ENCODE assay signal across 15 cellular contexts in the genomic region with DNA sequence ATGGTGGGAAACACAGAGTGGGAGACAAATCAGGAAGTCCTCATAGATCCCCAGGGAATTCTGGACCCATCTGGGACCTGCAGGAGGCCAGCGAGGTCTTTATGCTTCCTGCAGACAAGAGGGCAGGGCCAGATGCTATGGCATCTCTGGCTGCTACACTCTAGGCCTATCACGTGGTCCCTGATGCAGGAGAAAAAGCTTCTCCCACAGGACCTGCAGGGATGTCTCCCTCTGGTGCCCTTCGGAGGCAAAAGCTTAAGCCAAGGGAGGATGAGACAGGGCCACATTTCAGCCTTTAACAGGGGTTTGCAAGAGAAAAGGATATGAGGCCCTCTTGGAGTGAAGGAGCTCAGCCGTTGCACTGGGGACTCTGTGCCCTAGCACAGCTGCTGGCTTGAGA.
DNase-seq lines count a peak whose midpoint lies in the region; ATAC-seq, FAIRE-seq and TF ChIP-seq lines count a peak whose summit lies in the region.
"Had no signal": no experiment of that assay in that cellular context is flagged by ENCODE, and none has a peak within 500 bp of the region (broad histone marks: within the 10 kb centered on the region; RNA-seq: fewer than 3 reads in every experiment).

No MANE protein-coding gene starts in this region.

- H4K91ac ChIP-seq in H9 (ENCODE audit: insufficient read length, low read depth, low read length) = no peak overlapping the region

- H3K27me3 ChIP-seq in BJ (ENCODE audit: control insufficient read depth, insufficient read depth, low read length) (no peaks in the 10 kb centered on the region), H9 (ENCODE audit: insufficient read depth, low read length) (peaks cover 2% of the 10 kb centered on the region), keratinocyte (ENCODE audit: control insufficient read depth, extremely low read depth, insufficient read depth, low read length) (no peaks in the 10 kb centered on the region)
- H3K27me3 ChIP-seq: brain microvascular endothelial cell, right atrium auricular region had no signal

- no peak overlapping the region for H3T11ph ChIP-seq in H9 (ENCODE audit: low read length)

- H4K5ac ChIP-seq in H9 (ENCODE audit: insufficient read length, low read depth, low read length) = no peak overlapping the region

- no peak overlapping the region for H4K8ac ChIP-seq in H9 (replicated peaks; ENCODE audit: insufficient read length, low read depth, low read length)

- H3K36me3 ChIP-seq in BJ (ENCODE audit: control insufficient read depth, insufficient read depth, low read length) = no peaks in the 10 kb centered on the region
- no peaks in the 10 kb centered on the region for H3K36me3 ChIP-seq in keratinocyte (ENCODE audit: control insufficient read depth in 2 of 2, extremely low read depth in 1 of 2, insufficient read depth in 2 of 2, low read length in 2 of 2)
- H3K36me3 ChIP-seq: brain microvascular endothelial cell, right atrium auricular region had no signal

- no peak overlapping the region for H3K4me2 ChIP-seq in H9 (ENCODE audit: insufficient read depth, insufficient read length, low read length)
- no peak overlapping the region for H3K4me2 ChIP-seq in keratinocyte (ENCODE audit: control insufficient read depth, extremely low read depth, insufficient read depth, low read depth, low read length)

- no peaks in the 10 kb centered on the region; a peak in 1 of 5 replicates for H3K9me3 Mint-ChIP-seq in H9
- no peaks in the 10 kb centered on the region for H3K9me3 Mint-ChIP-seq in activated T-cell treated with anti-CD3 and anti-CD28 coated beads, Interleukin-2, amount 50 U/mL, for 24 hours

- peaks cover 4% of the 10 kb centered on the region in 2 experiments; a peak in 2 of 4 replicates for H3K4me1 Mint-ChIP-seq in H9
- no peaks in the 10 kb centered on the region for H3K4me1 Mint-ChIP-seq in activated T-cell treated with anti-CD3 and anti-CD28 coated beads, Interleukin-2, amount 50 U/mL, for 24 hours (ENCODE audit: low read depth)

- dilution Hi-C loops in keratinocyte (cut with MboI; ENCODE audit: extremely low pct_ligation_motif_present, low sequenced_read_pairs) = no loop called here

- no peak overlapping the region for H3K18ac ChIP-seq in H9 (ENCODE audit: insufficient read length, low read depth, low read length)

- no peak for FAIRE-seq in keratinocyte (lab: Jason Lieb, UNC)
- FAIRE-seq: endothelial cell of umbilical vein, GM19239 had no signal

- no peaks in the 10 kb centered on the region for H3K9me1 ChIP-seq in keratinocyte (ENCODE audit: control insufficient read depth, extremely low read depth, insufficient read depth, low read length)

- H2AFZ ChIP-seq in H9 (ENCODE audit: low read length) (no peak overlapping the region), keratinocyte (ENCODE audit: control insufficient read depth, low read length) (no peak overlapping the region)

- H3K79me2 ChIP-seq in H9 (ENCODE audit: insufficient read depth, low read length) (no peaks in the 10 kb centered on the region), keratinocyte (ENCODE audit: control insufficient read depth, insufficient read depth, low read length) (no peaks in the 10 kb centered on the region)

- no peak overlapping the region for H3K23ac ChIP-seq in H9 (ENCODE audit: insufficient read length, low read depth, low read length)

- no peak for DNase-seq in BJ (ENCODE audit: low read depth)
- peak; percentile 83 for DNase-seq in H9
- DNase-seq in SW480 (ENCODE audit: low spot score) = peak; percentile 4
- DNase-seq in keratinocyte (ENCODE audit: low read depth, low spot score) = no peak
- no peak for DNase-seq in activated T-cell treated with anti-CD3 and anti-CD28 coated beads, Interleukin-2, amount 50 U/mL, for 24 hours
- DNase-seq in activated CD4-positive, alpha-beta T cell treated with anti-CD3 and anti-CD28 coated beads for 1 hour = no peak
- DNase-seq: activated CD4-positive, alpha-beta T cell treated with anti-CD3 and anti-CD28 coated beads, Interleukin-2, amount 50 U/mL, for 1 hour; activated effector memory CD4-positive, alpha-beta T cell treated with Interleukin-2 at 50 U/mL for 16 hours; brain microvascular endothelial cell; NCI-H774 had no signal

- no peak overlapping the region for H2BK15ac ChIP-seq in H9 (ENCODE audit: low read depth, low read length)

- no peak overlapping the region for H3K14ac ChIP-seq in H9 (ENCODE audit: insufficient read depth, low read length)

- ATAC-seq in GM21723 (IDR thresholded peaks at IDR 0.05; ENCODE audit: unreplicated experiment) (no peak), HG02588 (IDR thresholded peaks at IDR 0.05; ENCODE audit: unreplicated experiment) (no peak)

- TF ChIP-seq CTCF in BJ (IDR thresholded peaks at IDR 0.05; ENCODE audit: insufficient read depth, low read depth, low read length) = peak; percentile 23; the same call in 1 of the 2 replicates
- TF ChIP-seq CTCF in H9 (conservative IDR thresholded peaks at IDR 0.05) = peak; percentile 71
- peak in 2 of 3 experiments; percentile 21 to 45 for TF ChIP-seq CTCF in keratinocyte (optimal IDR thresholded peaks at IDR 0.05 in 1 of 3, IDR thresholded peaks at IDR 0.05 in 1 of 3, conservative IDR thresholded peaks at IDR 0.05 in 1 of 3; ENCODE audit: extremely low read depth in 1 of 3, insufficient read depth in 2 of 3, low read length in 3 of 3)

- H3K4me3 ChIP-seq in BJ (ENCODE audit: low read depth, low read length) = no peak overlapping the region
- H3K4me3 ChIP-seq in keratinocyte (ENCODE audit: control insufficient read depth in 2 of 3, extremely low read depth in 1 of 3, insufficient read depth in 2 of 3, low read depth in 1 of 3, low read length in 3 of 3) = no peak overlapping the region
- H3K4me3 ChIP-seq: right atrium auricular region had no signal

- H3K56ac ChIP-seq in H9 (ENCODE audit: insufficient read length, low read depth, low read length) = no peak overlapping the region

- H3K27ac ChIP-seq in H9 (ENCODE audit: insufficient read length, low read depth, low read length) (no peak overlapping the region), keratinocyte (ENCODE audit: control insufficient read depth, insufficient read depth, low read length) (no peak overlapping the region)
- H3K27ac ChIP-seq: brain microvascular endothelial cell, right atrium auricular region had no signal

- CTCF ChIA-PET in BJ (lab: Yijun Ruan, JAX) = interaction anchor here (1.3 kb wide), 1 partner anchor 682 kb away, joined by 3 read pairs; no protein-coding TSS in a partner anchor

- H3K23me2 ChIP-seq in H9 (ENCODE audit: insufficient read length, low read depth, low read length, poor library complexity, severe bottlenecking) = no peaks in the 10 kb centered on the region

- H3K9ac ChIP-seq in H9 (ENCODE audit: extremely low read depth, insufficient read length, low read length) = no peak overlapping the region
- H3K9ac ChIP-seq in keratinocyte (ENCODE audit: control insufficient read depth, extremely low read depth, insufficient read depth, low read length) = no peak overlapping the region

- no peaks in the 10 kb centered on the region for H3K9me3 ChIP-seq in H9 (ENCODE audit: control insufficient read depth, low read depth, low read length)
- H3K9me3 ChIP-seq in keratinocyte (ENCODE audit: control insufficient read depth, low read depth, low read length) = no peaks in the 10 kb centered on the region
- H3K9me3 ChIP-seq: right atrium auricular region had no signal

- H3K79me1 ChIP-seq in H9 (ENCODE audit: insufficient read depth, low read depth, low read length, poor library complexity, severe bottlenecking) = no peaks in the 10 kb centered on the region

- no peak overlapping the region for H2BK12ac ChIP-seq in H9 (ENCODE audit: insufficient read length, low read depth, low read length)

- no peak overlapping the region for H3K4ac ChIP-seq in H9 (ENCODE audit: low read depth, low read length)

- WGBS in H9 (ENCODE audit: extremely low coverage, insufficient read length, low lambda C conversion rate) = no CpG with 5 or more reads among the region's 4 CpGs

- no peak overlapping the region for H2AK5ac ChIP-seq in H9 (ENCODE audit: insufficient read length, low read length)

- POLR2A ChIA-PET in BJ (lab: Charles Lee) = no interaction called here

- H3K27ac Mint-ChIP-seq in H9 = no peak overlapping the region; a peak in 1 of 7 replicates
- no peak overlapping the region for H3K27ac Mint-ChIP-seq in activated T-cell treated with anti-CD3 and anti-CD28 coated beads, Interleukin-2, amount 50 U/mL, for 24 hours

- H2BK20ac ChIP-seq in H9 (ENCODE audit: low read depth, low read length, poor library complexity, severe bottlenecking) = no peak overlapping the region

- no peak overlapping the region for H3K4me3 Mint-ChIP-seq in H9
- no peak overlapping the region for H3K4me3 Mint-ChIP-seq in activated T-cell treated with anti-CD3 and anti-CD28 coated beads, Interleukin-2, amount 50 U/mL, for 24 hours

- H4K20me1 ChIP-seq in H9 (ENCODE audit: control insufficient read depth, insufficient read depth, insufficient read length) (no peaks in the 10 kb centered on the region), keratinocyte (ENCODE audit: control insufficient read depth, extremely low read depth, insufficient read depth, low read length) (no peaks in the 10 kb centered on the region)

- H2BK5ac ChIP-seq in H9 (ENCODE audit: insufficient read length, low read length) = no peak overlapping the region

- H3K27me3 Mint-ChIP-seq in H9 (ENCODE audit: low read depth) = peaks cover 15% of the 10 kb centered on the region
- peaks cover 21% of the 10 kb centered on the region for H3K27me3 Mint-ChIP-seq in activated T-cell treated with anti-CD3 and anti-CD28 coated beads, Interleukin-2, amount 50 U/mL, for 24 hours

- H3K36me3 Mint-ChIP-seq in H9 (ENCODE audit: insufficient read depth in 1 of 3, low read depth in 3 of 3) = no peaks in the 10 kb centered on the region
- H3K36me3 Mint-ChIP-seq in activated T-cell treated with anti-CD3 and anti-CD28 coated beads, Interleukin-2, amount 50 U/mL, for 24 hours (ENCODE audit: low read depth) = no peaks in the 10 kb centered on the region

- no peak overlapping the region for H2BK120ac ChIP-seq in H9 (ENCODE audit: low read depth, low read length, poor library complexity, severe bottlenecking)

- H3K4me1 ChIP-seq in H9 (ENCODE audit: insufficient read depth, low read length) (no peaks in the 10 kb centered on the region), keratinocyte (ENCODE audit: control insufficient read depth, extremely low read depth, insufficient read depth, low read length) (peaks cover 4% of the 10 kb centered on the region)
- H3K4me1 ChIP-seq: right atrium auricular region had no signal

Comparison
In these comparisons a context has a peak if more than half of its experiments do, and no peak if none do; other contexts are left out.
1. DNase-seq: peak in H9 (single experiment) and SW480 (single experiment); none in BJ (single experiment), keratinocyte (single experiment), activated T-cell treated with anti-CD3 and anti-CD28 coated beads, Interleukin-2, amount 50 U/mL, for 24 hours (single experiment) and activated CD4-positive, alpha-beta T cell treated with anti-CD3 and anti-CD28 coated beads for 1 hour (single experiment).
2. Peak in every context shown above with its lines, with median percentiles within 50 percentile points of each other: CTCF ChIP-seq.